ENCODE assay signal across 17 cellular contexts in the genomic region with DNA sequence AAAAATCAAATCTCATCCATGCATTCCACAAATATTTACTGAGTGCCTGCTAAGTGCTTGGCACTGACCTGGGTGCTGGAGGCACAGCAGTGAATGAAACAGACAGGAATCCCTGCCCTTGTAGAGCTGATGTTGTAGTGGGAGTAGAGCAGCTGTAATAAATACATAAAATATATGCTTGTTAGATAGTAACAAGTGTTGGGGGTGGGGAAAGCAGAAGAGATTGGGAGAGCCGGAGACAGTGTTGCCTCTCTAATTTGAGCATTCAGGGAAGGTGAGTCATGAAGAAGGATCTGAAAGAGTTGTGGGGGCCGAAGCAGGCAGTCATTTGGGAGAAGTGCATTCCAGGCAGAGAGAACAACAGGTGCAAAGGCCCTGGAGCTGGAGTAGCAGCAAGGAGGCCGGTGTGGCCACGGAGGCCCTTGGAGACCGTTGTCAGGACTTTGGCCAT.
DNase-seq lines count a peak whose midpoint lies in the region; ATAC-seq and TF ChIP-seq lines count a peak whose summit lies in the region.
"Had no signal": no experiment of that assay in that cellular context is flagged by ENCODE, and none has a peak within 500 bp of the region (broad histone marks: within the 10 kb centered on the region; RNA-seq: fewer than 3 reads in every experiment).

No MANE protein-coding gene starts in this region.

- peak; percentile 62 for DNase-seq in EL
- peak; percentile 19 for DNase-seq in NCI-H2029 (lab: John Stamatoyannopoulos, UW)
- DNase-seq in glomerular visceral epithelial cell (ENCODE audit: extremely low spot score) = peak; percentile 30
- no peak for DNase-seq in progenitor cell of endocrine pancreas (ENCODE audit: low spot score, unreplicated experiment)
- DNase-seq in nephron progenitor cell = no peak
- DNase-seq in SHP77 (lab: John Stamatoyannopoulos, UW) = no peak
- DNase-seq: activated T-cell treated with anti-CD3 and anti-CD28 coated beads, Interleukin-2, amount 50 U/mL, for 48 hours; GDM1; H9; MG63; mucosa of descending colon; psoas muscle; stimulated activated CD4-positive, alpha-beta T cell treated with anti-CD3 and anti-CD28 coated beads, Interleukin-2, amount 100 ng/mL, for 24 hours; trophoblast cell had no signal

- 81 to 83% methylated on average over 5 of the region's 5 CpGs for WGBS in gastroesophageal sphincter (ENCODE audit: low coverage in 1 of 2), 2 donors

- peaks cover 33% of the 10 kb centered on the region for H3K36me3 Mint-ChIP-seq in progenitor cell of endocrine pancreas (ENCODE audit: insufficient read depth)
- peaks cover 37% of the 10 kb centered on the region for H3K36me3 Mint-ChIP-seq in nephron progenitor cell (ENCODE audit: low read depth)

- H3K4me1 Mint-ChIP-seq in progenitor cell of endocrine pancreas (ENCODE audit: low read depth) = peaks cover 14% of the 10 kb centered on the region
- H3K4me1 Mint-ChIP-seq in nephron progenitor cell = no peaks in the 10 kb centered on the region

- H3K4me3 ChIP-seq in gastroesophageal sphincter = no peak overlapping the region
- H3K4me3 ChIP-seq: MG63, mucosa of descending colon, psoas muscle had no signal

- no peak for ATAC-seq in HG02852 (IDR thresholded peaks at IDR 0.05; ENCODE audit: unreplicated experiment)
- no peak for ATAC-seq in gastroesophageal sphincter
- ATAC-seq: mucosa of descending colon had no signal

- H3K27me3 Mint-ChIP-seq in progenitor cell of endocrine pancreas (no peaks in the 10 kb centered on the region), nephron progenitor cell (ENCODE audit: low read depth, poor library complexity) (peaks cover 3% of the 10 kb centered on the region)

- TF ChIP-seq EP300 in gastroesophageal sphincter (IDR thresholded peaks at IDR 0.05) = no peak

- H3K9me3 Mint-ChIP-seq in progenitor cell of endocrine pancreas (ENCODE audit: low read depth) (peaks cover 12% of the 10 kb centered on the region), nephron progenitor cell (peaks cover 20% of the 10 kb centered on the region)
- H3K9me3 Mint-ChIP-seq: T-helper 2 cell treated with Interferon-gamma antibody and Interleukin-4, amounts not matched to agents 5 μg/mL and 100 μg/mL, for 36 hours had no signal

- no peaks in the 10 kb centered on the region for H3K27me3 ChIP-seq in gastroesophageal sphincter
- H3K27me3 ChIP-seq: MG63 had no signal

- no peak overlapping the region for H3K27ac ChIP-seq in gastroesophageal sphincter
- H3K27ac ChIP-seq: psoas muscle had no signal

- no peak for TF ChIP-seq CTCF in progenitor cell of endocrine pancreas (IDR thresholded peaks at IDR 0.05; ENCODE audit: unreplicated experiment)
- TF ChIP-seq CTCF in nephron progenitor cell (IDR thresholded peaks at IDR 0.05) = no peak
- TF ChIP-seq CTCF in gastroesophageal sphincter (IDR thresholded peaks at IDR 0.05) = no peak

- no peak for TF ChIP-seq POLR2A in gastroesophageal sphincter (IDR thresholded peaks at IDR 0.05)

- H3K4me3 Mint-ChIP-seq in progenitor cell of endocrine pancreas (ENCODE audit: low read depth) = no peak overlapping the region
- no peak overlapping the region for H3K4me3 Mint-ChIP-seq in nephron progenitor cell
- H3K4me3 Mint-ChIP-seq: H9; T-helper 2 cell treated with Interferon-gamma antibody and Interleukin-4, amounts not matched to agents 5 μg/mL and 100 μg/mL, for 36 hours had no signal

- H3K9me3 ChIP-seq in gastroesophageal sphincter = peaks cover 0 to 7% (median 0%) of the 10 kb centered on the region in 3 donors
- H3K9me3 ChIP-seq: mucosa of descending colon, psoas muscle had no signal

- H3K4me1 ChIP-seq in gastroesophageal sphincter = no peaks in the 10 kb centered on the region
- H3K4me1 ChIP-seq: psoas muscle had no signal

- peak overlapping the region; percentile 62 for H3K27ac Mint-ChIP-seq in progenitor cell of endocrine pancreas
- no peak overlapping the region for H3K27ac Mint-ChIP-seq in nephron progenitor cell
- H3K27ac Mint-ChIP-seq: T-helper 2 cell treated with Interferon-gamma antibody and Interleukin-4, amounts not matched to agents 5 μg/mL and 100 μg/mL, for 36 hours had no signal

- H3K36me3 ChIP-seq in gastroesophageal sphincter = peaks cover 0 to 18% of the 10 kb centered on the region in 2 donors

Comparison
In these comparisons a context has a peak if more than half of its experiments do, and no peak if none do; other contexts are left out.
1. DNase-seq: peak in EL (single experiment), NCI-H2029 (single experiment) and glomerular visceral epithelial cell (single experiment); none in progenitor cell of endocrine pancreas (single experiment), nephron progenitor cell (single experiment) and SHP77 (0 of 2).